Comparison of ENCODE assay signal across 19 cellular contexts in genomic region chr7:99010281-99010680, GRCh38.
DNase-seq lines count a peak whose midpoint lies in the region; ATAC-seq and TF ChIP-seq lines count a peak whose summit lies in the region.
"Had no signal": no experiment of that assay in that cellular context is flagged by ENCODE, and none has a peak within 500 bp of the region (broad histone marks: within the 10 kb centered on the region; RNA-seq: fewer than 3 reads in every experiment).

No MANE protein-coding gene starts in this region.

- H3K27me3 Mint-ChIP-seq in activated naive CD4-positive, alpha-beta T cell treated with anti-CD3 and anti-CD28 coated beads, Interleukin-2, amount 10 ng/mL, durations not matched to agents 7 days and 5 days = no peaks in the 10 kb centered on the region
- H3K27me3 Mint-ChIP-seq in endodermal cell (ENCODE audit: insufficient read depth) (no peaks in the 10 kb centered on the region), neural crest cell (ENCODE audit: low read depth) (no peaks in the 10 kb centered on the region)
- H3K27me3 Mint-ChIP-seq: CD8-positive, alpha-beta memory T cell had no signal

- H3K9me3 Mint-ChIP-seq in activated naive CD4-positive, alpha-beta T cell treated with anti-CD3 and anti-CD28 coated beads, Interleukin-2, amount 10 ng/mL, durations not matched to agents 7 days and 5 days = no peaks in the 10 kb centered on the region
- H3K9me3 Mint-ChIP-seq in endodermal cell = no peaks in the 10 kb centered on the region
- no peaks in the 10 kb centered on the region for H3K9me3 Mint-ChIP-seq in neural crest cell
- H3K9me3 Mint-ChIP-seq: CD8-positive, alpha-beta memory T cell had no signal

- ATAC-seq in GM21619 (IDR thresholded peaks at IDR 0.05; ENCODE audit: unreplicated experiment) = no peak
- ATAC-seq: PC-3 had no signal

- WGBS in endodermal cell (ENCODE audit: insufficient coverage in 1 of 2, insufficient read length in 1 of 2), 2 experiments = 93% methylated on average over 6 to 9 of the region's 9 CpGs

- CTCF ChIA-PET in activated naive CD4-positive, alpha-beta T cell treated with anti-CD3 and anti-CD28 coated beads, Interleukin-2, amount 10 ng/mL, durations not matched to agents 7 days and 5 days (lab: Charles Lee) = no interaction called here

- H3K27ac ChIP-seq in endodermal cell (ENCODE audit: low read depth, low read length) = no peak overlapping the region

- no peaks in the 10 kb centered on the region for H3K9me3 ChIP-seq in endodermal cell (ENCODE audit: control insufficient read depth, low read length)

- H3K4me1 ChIP-seq in endodermal cell (ENCODE audit: control insufficient read depth, insufficient read depth, low read length) = no peaks in the 10 kb centered on the region

- H3K4me1 Mint-ChIP-seq in activated naive CD4-positive, alpha-beta T cell treated with anti-CD3 and anti-CD28 coated beads, Interleukin-2, amount 10 ng/mL, durations not matched to agents 7 days and 5 days = no peaks in the 10 kb centered on the region
- H3K4me1 Mint-ChIP-seq in endodermal cell (no peaks in the 10 kb centered on the region), neural crest cell (no peaks in the 10 kb centered on the region)

- no peak overlapping the region for H3K4me3 ChIP-seq in endodermal cell (ENCODE audit: low read length)

- H3K9ac ChIP-seq in endodermal cell (ENCODE audit: extremely low read depth, low read length, poor library complexity, severe bottlenecking) = no peak overlapping the region

- H3K36me3 ChIP-seq in endodermal cell (ENCODE audit: control insufficient read depth, insufficient read depth, low read length) = peaks cover 84% of the 10 kb centered on the region

- H3K27me3 ChIP-seq in endodermal cell (ENCODE audit: control insufficient read depth, insufficient read depth, low read length, poor library complexity, severe bottlenecking) = no peaks in the 10 kb centered on the region

- H3K27ac Mint-ChIP-seq in activated naive CD4-positive, alpha-beta T cell treated with anti-CD3 and anti-CD28 coated beads, Interleukin-2, amount 10 ng/mL, durations not matched to agents 7 days and 5 days = peak overlapping the region; percentile 33
- H3K27ac Mint-ChIP-seq in endodermal cell (peak overlapping the region; percentile 37), neural crest cell (ENCODE audit: unreplicated experiment) (peak overlapping the region; percentile 35)

- TF ChIP-seq CTCF in endodermal cell (conservative IDR thresholded peaks at IDR 0.05) (no peak), neural crest cell (conservative IDR thresholded peaks at IDR 0.05) (no peak)

- no peak overlapping the region for H3K4me3 Mint-ChIP-seq in activated naive CD4-positive, alpha-beta T cell treated with anti-CD3 and anti-CD28 coated beads, Interleukin-2, amount 10 ng/mL, durations not matched to agents 7 days and 5 days
- no peak overlapping the region for H3K4me3 Mint-ChIP-seq in endodermal cell
- no peak overlapping the region for H3K4me3 Mint-ChIP-seq in neural crest cell
- H3K4me3 Mint-ChIP-seq: CD8-positive, alpha-beta memory T cell had no signal

- H3K36me3 Mint-ChIP-seq in activated naive CD4-positive, alpha-beta T cell treated with anti-CD3 and anti-CD28 coated beads, Interleukin-2, amount 10 ng/mL, durations not matched to agents 7 days and 5 days = peaks cover 66% of the 10 kb centered on the region
- peaks cover 84% of the 10 kb centered on the region for H3K36me3 Mint-ChIP-seq in endodermal cell (ENCODE audit: low read depth)
- peaks cover 32% of the 10 kb centered on the region for H3K36me3 Mint-ChIP-seq in neural crest cell (ENCODE audit: low read depth)

- DNase-seq in activated naive CD4-positive, alpha-beta T cell treated with anti-CD3 and anti-CD28 coated beads, Interleukin-2, amount 10 ng/mL, durations not matched to agents 7 days and 5 days = no peak
- DNase-seq in activated naive CD4-positive, alpha-beta T cell treated with Interleukin-2 at 50 U/mL for 16 hours = no peak
- peak; percentile 25 for DNase-seq in endodermal cell
- DNase-seq in neural crest cell (ENCODE audit: low read depth, low spot score) = no peak
- no peak for DNase-seq in AG20443 (ENCODE audit: low spot score)
- DNase-seq in OCI-M2 (lab: John Stamatoyannopoulos, UW; ENCODE audit: unreplicated experiment) = no peak
- DNase-seq: C1 segment of cervical spinal cord, DMS53, EL, GOT3, NCI-H1105, NCI-H1694, NCI-H2081 treated with DMSO at 0.1 percent for 48 hours, NCI-H774, PC-3, RPMI8226, SIG-M5 had no signal
